ENCODE assay signal across 1 cellular context in the genomic region with DNA sequence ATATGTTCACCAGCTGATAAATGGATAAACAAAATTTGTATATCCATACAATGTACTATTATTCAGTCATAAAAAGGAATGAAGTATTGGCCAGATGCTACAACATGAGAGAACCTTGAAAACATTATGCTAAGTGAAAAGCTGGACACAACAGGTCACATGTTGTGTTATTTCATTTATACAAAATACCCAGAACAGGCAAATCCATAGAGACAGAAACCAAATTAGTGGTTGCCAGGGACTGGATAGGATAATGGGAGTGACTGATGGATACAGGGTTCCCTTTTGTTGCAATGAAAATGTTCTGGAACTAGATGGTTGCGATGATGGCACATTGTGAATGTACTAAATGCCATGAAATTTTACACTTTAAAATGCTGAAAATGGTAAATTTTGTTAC.
TF ChIP-seq lines count a peak whose summit lies in the region.

No MANE protein-coding gene starts in this region.

TF ChIP-seq in HepG2, 621 proteins besides CTCF, POLR2A, EP300 and RAD21:
- TF ChIP-seq, protein P1, sequence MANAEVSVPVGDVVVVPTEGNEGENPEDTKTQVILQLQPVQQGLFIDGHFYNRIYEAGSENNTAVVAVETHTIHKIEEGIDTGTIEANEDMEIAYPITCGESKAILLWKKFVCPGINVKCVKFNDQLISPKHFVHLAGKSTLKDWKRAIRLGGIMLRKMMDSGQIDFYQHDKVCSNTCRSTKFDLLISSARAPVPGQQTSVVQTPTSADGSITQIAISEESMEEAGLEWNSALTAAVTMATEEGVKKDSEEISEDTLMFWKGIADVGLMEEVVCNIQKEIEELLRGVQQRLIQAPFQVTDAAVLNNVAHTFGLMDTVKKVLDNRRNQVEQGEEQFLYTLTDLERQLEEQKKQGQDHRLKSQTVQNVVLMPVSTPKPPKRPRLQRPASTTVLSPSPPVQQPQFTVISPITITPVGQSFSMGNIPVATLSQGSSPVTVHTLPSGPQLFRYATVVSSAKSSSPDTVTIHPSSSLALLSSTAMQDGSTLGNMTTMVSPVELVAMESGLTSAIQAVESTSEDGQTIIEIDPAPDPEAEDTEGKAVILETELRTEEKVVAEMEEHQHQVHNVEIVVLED (CRISPR knock-in tag; IDR thresholded peaks at IDR 0.05; ENCODE audit: borderline replicate concordance) = no peak
- TF ChIP-seq HMGXB3 (CRISPR knock-in tag; IDR thresholded peaks at IDR 0.05; ENCODE audit: borderline replicate concordance) = no peak
TF ChIP-seq in HepG2: peak in this region for 0.
